In genomic region chr19:41363753-41364545, GRCh38 we compare ENCODE assay signal across 1 cellular context.
TF ChIP-seq lines count a peak whose summit lies in the region.

TSS of gene B9D2 (minus strand) at chr19:41364149. CDS start at chr19:41363519, 630 bp downstream.

TF ChIP-seq in HepG2, 621 proteins besides CTCF, POLR2A, EP300 and RAD21 (continued from another document and continues in another):
- no peak for TF ChIP-seq UBTF (CRISPR knock-in tag; IDR thresholded peaks at IDR 0.05)
- TF ChIP-seq TEAD2 (CRISPR knock-in tag; IDR thresholded peaks at IDR 0.05) = no peak
- TF ChIP-seq ARID2 (CRISPR knock-in tag; IDR thresholded peaks at IDR 0.05; ENCODE audit: borderline replicate concordance) = no peak
- peak; percentile 78; the same call in 1 of the 2 replicates for TF ChIP-seq THAP11 (CRISPR knock-in tag; IDR thresholded peaks at IDR 0.05)
- TF ChIP-seq ZSCAN29 (CRISPR knock-in tag; conservative IDR thresholded peaks at IDR 0.05) = no peak
- no peak for TF ChIP-seq ZNF20 (CRISPR knock-in tag; IDR thresholded peaks at IDR 0.05)
- 0 out of 2 replicates have a peak, but pooled peaks have one; percentile 27 for TF ChIP-seq BCL6 (CRISPR knock-in tag; IDR thresholded peaks at IDR 0.05)
- no peak for TF ChIP-seq ZFP37 (CRISPR knock-in tag; IDR thresholded peaks at IDR 0.05; ENCODE audit: borderline replicate concordance)
- no peak for TF ChIP-seq NCOA5 (CRISPR knock-in tag; IDR thresholded peaks at IDR 0.05)
- TF ChIP-seq ATF7-NPFF (CRISPR knock-in tag; IDR thresholded peaks at IDR 0.05; ENCODE audit: low read depth) = no peak; the same call in 1 of the 2 replicates
- TF ChIP-seq, protein P1, sequence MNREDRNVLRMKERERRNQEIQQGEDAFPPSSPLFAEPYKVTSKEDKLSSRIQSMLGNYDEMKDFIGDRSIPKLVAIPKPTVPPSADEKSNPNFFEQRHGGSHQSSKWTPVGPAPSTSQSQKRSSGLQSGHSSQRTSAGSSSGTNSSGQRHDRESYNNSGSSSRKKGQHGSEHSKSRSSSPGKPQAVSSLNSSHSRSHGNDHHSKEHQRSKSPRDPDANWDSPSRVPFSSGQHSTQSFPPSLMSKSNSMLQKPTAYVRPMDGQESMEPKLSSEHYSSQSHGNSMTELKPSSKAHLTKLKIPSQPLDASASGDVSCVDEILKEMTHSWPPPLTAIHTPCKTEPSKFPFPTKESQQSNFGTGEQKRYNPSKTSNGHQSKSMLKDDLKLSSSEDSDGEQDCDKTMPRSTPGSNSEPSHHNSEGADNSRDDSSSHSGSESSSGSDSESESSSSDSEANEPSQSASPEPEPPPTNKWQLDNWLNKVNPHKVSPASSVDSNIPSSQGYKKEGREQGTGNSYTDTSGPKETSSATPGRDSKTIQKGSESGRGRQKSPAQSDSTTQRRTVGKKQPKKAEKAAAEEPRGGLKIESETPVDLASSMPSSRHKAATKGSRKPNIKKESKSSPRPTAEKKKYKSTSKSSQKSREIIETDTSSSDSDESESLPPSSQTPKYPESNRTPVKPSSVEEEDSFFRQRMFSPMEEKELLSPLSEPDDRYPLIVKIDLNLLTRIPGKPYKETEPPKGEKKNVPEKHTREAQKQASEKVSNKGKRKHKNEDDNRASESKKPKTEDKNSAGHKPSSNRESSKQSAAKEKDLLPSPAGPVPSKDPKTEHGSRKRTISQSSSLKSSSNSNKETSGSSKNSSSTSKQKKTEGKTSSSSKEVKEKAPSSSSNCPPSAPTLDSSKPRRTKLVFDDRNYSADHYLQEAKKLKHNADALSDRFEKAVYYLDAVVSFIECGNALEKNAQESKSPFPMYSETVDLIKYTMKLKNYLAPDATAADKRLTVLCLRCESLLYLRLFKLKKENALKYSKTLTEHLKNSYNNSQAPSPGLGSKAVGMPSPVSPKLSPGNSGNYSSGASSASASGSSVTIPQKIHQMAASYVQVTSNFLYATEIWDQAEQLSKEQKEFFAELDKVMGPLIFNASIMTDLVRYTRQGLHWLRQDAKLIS (CRISPR knock-in tag; IDR thresholded peaks at IDR 0.05) = no peak
- no peak for TF ChIP-seq ELK4 (CRISPR knock-in tag; IDR thresholded peaks at IDR 0.05; ENCODE audit: borderline replicate concordance)
- no peak for TF ChIP-seq ZNF839 (CRISPR knock-in tag; IDR thresholded peaks at IDR 0.05; ENCODE audit: borderline replicate concordance)
- TF ChIP-seq SYNCRIP (IDR thresholded peaks at IDR 0.05; ENCODE audit: insufficient read depth, low read depth, low read length) = no peak
- TF ChIP-seq ZNF501 (CRISPR knock-in tag; IDR thresholded peaks at IDR 0.05) = peak; percentile 70
- no peak for TF ChIP-seq CENPBD1 (CRISPR knock-in tag; IDR thresholded peaks at IDR 0.05; ENCODE audit: borderline replicate concordance, low read depth)
- no peak for TF ChIP-seq SETDB1 (CRISPR knock-in tag; IDR thresholded peaks at IDR 0.05; ENCODE audit: borderline replicate concordance)
- no peak for TF ChIP-seq ZFAT (CRISPR knock-in tag; conservative IDR thresholded peaks at IDR 0.05)
- TF ChIP-seq FOSL2 (CRISPR knock-in tag; IDR thresholded peaks at IDR 0.05) = no peak; the same call in none of the 2 replicates
- TF ChIP-seq KDM2A (CRISPR knock-in tag; IDR thresholded peaks at IDR 0.05; ENCODE audit: borderline replicate concordance, low read depth) = peak; percentile 33; the same call in 1 of the 2 replicates
- TF ChIP-seq, protein P2, sequence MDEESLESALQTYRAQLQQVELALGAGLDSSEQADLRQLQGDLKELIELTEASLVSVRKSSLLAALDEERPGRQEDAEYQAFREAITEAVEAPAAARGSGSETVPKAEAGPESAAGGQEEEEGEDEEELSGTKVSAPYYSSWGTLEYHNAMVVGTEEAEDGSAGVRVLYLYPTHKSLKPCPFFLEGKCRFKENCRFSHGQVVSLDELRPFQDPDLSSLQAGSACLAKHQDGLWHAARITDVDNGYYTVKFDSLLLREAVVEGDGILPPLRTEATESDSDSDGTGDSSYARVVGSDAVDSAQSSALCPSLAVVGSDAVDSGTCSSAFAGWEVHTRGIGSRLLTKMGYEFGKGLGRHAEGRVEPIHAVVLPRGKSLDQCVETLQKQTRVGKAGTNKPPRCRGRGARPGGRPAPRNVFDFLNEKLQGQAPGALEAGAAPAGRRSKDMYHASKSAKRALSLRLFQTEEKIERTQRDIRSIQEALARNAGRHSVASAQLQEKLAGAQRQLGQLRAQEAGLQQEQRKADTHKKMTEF (CRISPR knock-in tag; IDR thresholded peaks at IDR 0.05) = peak; percentile 50; the same call in 1 of the 2 replicates
- TF ChIP-seq, protein P3, sequence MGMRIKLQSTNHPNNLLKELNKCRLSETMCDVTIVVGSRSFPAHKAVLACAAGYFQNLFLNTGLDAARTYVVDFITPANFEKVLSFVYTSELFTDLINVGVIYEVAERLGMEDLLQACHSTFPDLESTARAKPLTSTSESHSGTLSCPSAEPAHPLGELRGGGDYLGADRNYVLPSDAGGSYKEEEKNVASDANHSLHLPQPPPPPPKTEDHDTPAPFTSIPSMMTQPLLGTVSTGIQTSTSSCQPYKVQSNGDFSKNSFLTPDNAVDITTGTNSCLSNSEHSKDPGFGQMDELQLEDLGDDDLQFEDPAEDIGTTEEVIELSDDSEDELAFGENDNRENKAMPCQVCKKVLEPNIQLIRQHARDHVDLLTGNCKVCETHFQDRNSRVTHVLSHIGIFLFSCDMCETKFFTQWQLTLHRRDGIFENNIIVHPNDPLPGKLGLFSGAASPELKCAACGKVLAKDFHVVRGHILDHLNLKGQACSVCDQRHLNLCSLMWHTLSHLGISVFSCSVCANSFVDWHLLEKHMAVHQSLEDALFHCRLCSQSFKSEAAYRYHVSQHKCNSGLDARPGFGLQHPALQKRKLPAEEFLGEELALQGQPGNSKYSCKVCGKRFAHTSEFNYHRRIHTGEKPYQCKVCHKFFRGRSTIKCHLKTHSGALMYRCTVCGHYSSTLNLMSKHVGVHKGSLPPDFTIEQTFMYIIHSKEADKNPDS (CRISPR knock-in tag; IDR thresholded peaks at IDR 0.05) = no peak
- TF ChIP-seq BCL3 (CRISPR knock-in tag; IDR thresholded peaks at IDR 0.05) = no peak
- no peak for TF ChIP-seq ZNF335 (CRISPR knock-in tag; IDR thresholded peaks at IDR 0.05)
- TF ChIP-seq, protein P4, sequence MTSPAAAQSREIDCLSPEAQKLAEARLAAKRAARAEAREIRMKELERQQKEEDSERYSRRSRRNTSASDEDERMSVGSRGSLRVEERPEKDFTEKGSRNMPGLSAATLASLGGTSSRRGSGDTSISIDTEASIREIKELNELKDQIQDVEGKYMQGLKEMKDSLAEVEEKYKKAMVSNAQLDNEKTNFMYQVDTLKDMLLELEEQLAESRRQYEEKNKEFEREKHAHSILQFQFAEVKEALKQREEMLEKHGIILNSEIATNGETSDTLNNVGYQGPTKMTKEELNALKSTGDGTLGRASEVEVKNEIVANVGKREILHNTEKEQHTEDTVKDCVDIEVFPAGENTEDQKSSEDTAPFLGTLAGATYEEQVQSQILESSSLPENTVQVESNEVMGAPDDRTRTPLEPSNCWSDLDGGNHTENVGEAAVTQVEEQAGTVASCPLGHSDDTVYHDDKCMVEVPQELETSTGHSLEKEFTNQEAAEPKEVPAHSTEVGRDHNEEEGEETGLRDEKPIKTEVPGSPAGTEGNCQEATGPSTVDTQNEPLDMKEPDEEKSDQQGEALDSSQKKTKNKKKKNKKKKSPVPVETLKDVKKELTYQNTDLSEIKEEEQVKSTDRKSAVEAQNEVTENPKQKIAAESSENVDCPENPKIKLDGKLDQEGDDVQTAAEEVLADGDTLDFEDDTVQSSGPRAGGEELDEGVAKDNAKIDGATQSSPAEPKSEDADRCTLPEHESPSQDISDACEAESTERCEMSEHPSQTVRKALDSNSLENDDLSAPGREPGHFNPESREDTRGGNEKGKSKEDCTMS (CRISPR knock-in tag; conservative IDR thresholded peaks at IDR 0.05) = no peak
- no peak for TF ChIP-seq ZBTB7A (CRISPR knock-in tag; IDR thresholded peaks at IDR 0.05)
- no peak for TF ChIP-seq BATF2 (CRISPR knock-in tag; IDR thresholded peaks at IDR 0.05)
- TF ChIP-seq ARID5B (CRISPR knock-in tag; IDR thresholded peaks at IDR 0.05) = peak; percentile 23; the same call in 1 of the 2 replicates
- TF ChIP-seq TP53 (CRISPR knock-in tag; conservative IDR thresholded peaks at IDR 0.05) = no peak
- 0 out of 2 replicates have a peak, but pooled peaks have one; percentile 34 for TF ChIP-seq NRL (CRISPR knock-in tag; IDR thresholded peaks at IDR 0.05; ENCODE audit: borderline replicate concordance)
- no peak for TF ChIP-seq ZNF605 (CRISPR knock-in tag; IDR thresholded peaks at IDR 0.05)
- peak; percentile 46; the same call in 1 of the 2 replicates for TF ChIP-seq GATAD1 (CRISPR knock-in tag; IDR thresholded peaks at IDR 0.05)
- TF ChIP-seq REPIN1 (CRISPR knock-in tag; IDR thresholded peaks at IDR 0.05; ENCODE audit: borderline replicate concordance, low read depth) = no peak
- TF ChIP-seq ZFP62 (CRISPR knock-in tag; IDR thresholded peaks at IDR 0.05) = no peak
- TF ChIP-seq MTA1 (CRISPR knock-in tag; IDR thresholded peaks at IDR 0.05; ENCODE audit: borderline replicate concordance) = no peak
- no peak for TF ChIP-seq HMG20A (CRISPR knock-in tag; IDR thresholded peaks at IDR 0.05; ENCODE audit: borderline replicate concordance)
- TF ChIP-seq POLR2AphosphoS2 (IDR thresholded peaks at IDR 0.05; ENCODE audit: low read depth, low read length) = no peak
